Comparison of ENCODE assay signal across 16 cellular contexts in genomic region chr1:172832332-172832731, GRCh38.
"Had no signal": no experiment of that assay in that cellular context is flagged by ENCODE, and none has a peak within 500 bp of the region (broad histone marks: within the 10 kb centered on the region; RNA-seq: fewer than 3 reads in every experiment).

No MANE protein-coding gene starts in this region.

- H3K4me1 ChIP-seq: suprapubic skin had no signal

- H3K36me3 ChIP-seq: cardiac muscle cell, suprapubic skin had no signal

- H3K36me3 Mint-ChIP-seq: naive thymus-derived CD8-positive, alpha-beta T cell had no signal

- H3K27me3 ChIP-seq: cardiac muscle cell, suprapubic skin had no signal

- ATAC-seq: left lobe of liver; mucosa of descending colon; naive thymus-derived CD8-positive, alpha-beta T cell had no signal

- H3K4me3 ChIP-seq: cardiac muscle cell, mucosa of descending colon, suprapubic skin had no signal

- H3K27ac Mint-ChIP-seq: activated naive CD4-positive, alpha-beta T cell treated with anti-CD3 and anti-CD28 coated beads for 36 hours; naive thymus-derived CD8-positive, alpha-beta T cell had no signal

- DNase-seq: activated CD4-positive, alpha-beta T cell treated with anti-CD3 and anti-CD28 coated beads, Interleukin-2, amount 50 U/mL, for 48 hours; activated CD4-positive, CD25-positive, alpha-beta regulatory T cell treated with anti-CD3 and anti-CD28 coated beads, Interleukin-2, amount 50 U/mL, for 72 hours; activated CD8-positive, alpha-beta memory T cell treated with anti-CD3 and anti-CD28 coated beads, Interleukin-2, amount 50 U/mL, for 4 hours; activated naive CD4-positive, alpha-beta T cell treated with anti-CD3 and anti-CD28 coated beads for 36 hours; hippocampal formation; mucosa of descending colon; naive thymus-derived CD8-positive, alpha-beta T cell; nucleus accumbens; posterior cingulate gyrus; stimulated activated CD4-positive, alpha-beta T cell treated with anti-CD3 and anti-CD28 coated beads, Interleukin-2, amount 100 ng/mL, for 48 hours; stimulated activated naive CD4-positive, alpha-beta T cell treated with Interleukin-2 at 50 U/mL for 16 hours; trophoblast cell had no signal

- H3K4me3 Mint-ChIP-seq: activated naive CD4-positive, alpha-beta T cell treated with anti-CD3 and anti-CD28 coated beads for 36 hours; naive thymus-derived CD8-positive, alpha-beta T cell had no signal

- H3K9me3 ChIP-seq: mucosa of descending colon, suprapubic skin had no signal

- FAIRE-seq: keratinocyte had no signal

- H3K9me3 Mint-ChIP-seq: activated naive CD4-positive, alpha-beta T cell treated with anti-CD3 and anti-CD28 coated beads for 36 hours; naive thymus-derived CD8-positive, alpha-beta T cell had no signal

- H3K27ac ChIP-seq: cardiac muscle cell, suprapubic skin had no signal
